14 cellular contexts compared by ENCODE assay signal in genomic region chr16:12531937-12532336, GRCh38.
DNase-seq lines count a peak whose midpoint lies in the region; FAIRE-seq and TF ChIP-seq lines count a peak whose summit lies in the region.
"Had no signal": no experiment of that assay in that cellular context is flagged by ENCODE, and none has a peak within 500 bp of the region (broad histone marks: within the 10 kb centered on the region; RNA-seq: fewer than 3 reads in every experiment).

No MANE protein-coding gene starts in this region.

- H3K4me1 ChIP-seq in adipocyte (ENCODE audit: control insufficient read depth, insufficient read depth, low read length) (peaks cover 7% of the 10 kb centered on the region), esophagus muscularis mucosa (no peaks in the 10 kb centered on the region)

- DNase-seq in AG08396 (ENCODE audit: low spot score) (peak; percentile 35), EH (ENCODE audit: low read depth) (peak; percentile 16), adipocyte (ENCODE audit: low read depth) (peak; percentile 13), kidney tubule cell (ENCODE audit: low spot score) (peak; percentile 57), NCI-H2196 treated with DMSO at 0.1 percent for 48 hours (lab: John Stamatoyannopoulos, UW; ENCODE audit: unreplicated experiment) (no peak), RCC 7860 (ENCODE audit: low spot score) (no peak), esophagus muscularis mucosa (ENCODE audit: extremely low spot score) (no peak), mucosa of gallbladder (ENCODE audit: low spot score) (no peak)
- DNase-seq: activated naive CD4-positive, alpha-beta T cell treated with anti-CD3 and anti-CD28 coated beads for 36 hours; DMS79; H7; islet precursor cell; NCI-H345; stimulated activated naive CD8-positive, alpha-beta T cell treated with anti-CD3 and anti-CD28 coated beads, Interleukin-15, Interleukin-2, amounts not matched to agents 100 U/mL and 50 U/mL, for 24 hours had no signal

- H3K4me3 ChIP-seq in adipocyte (ENCODE audit: low read length), result no peak overlapping the region
- H3K4me3 ChIP-seq in esophagus muscularis mucosa, result no peak overlapping the region

- no peak for FAIRE-seq in RCC 7860 (lab: Jason Lieb, UNC)

- no peak for TF ChIP-seq EP300 in esophagus muscularis mucosa (IDR thresholded peaks at IDR 0.05)

- H3K9me3 ChIP-seq in adipocyte (ENCODE audit: control insufficient read depth, low read length) (no peaks in the 10 kb centered on the region), esophagus muscularis mucosa (no peaks in the 10 kb centered on the region)

- 75% methylated on average over 7 of the region's 7 CpGs for whole genome bisulfite sequencing in esophagus muscularis mucosa

- intact Hi-C loops in esophagus muscularis mucosa (cut with DNase I), result no loop called here

- no peak for TF ChIP-seq CTCF in esophagus muscularis mucosa (IDR thresholded peaks at IDR 0.05)

- no peak overlapping the region for H3K9ac ChIP-seq in adipocyte (ENCODE audit: low read length)

- H3K27ac ChIP-seq in esophagus muscularis mucosa (replicated peaks in 1 of 4), result no peak overlapping the region

- no peak for TF ChIP-seq POLR2A in esophagus muscularis mucosa (IDR thresholded peaks at IDR 0.05; ENCODE audit: low read depth)

- H3K36me3 ChIP-seq in adipocyte (ENCODE audit: control insufficient read depth, insufficient read depth, low read length, severe bottlenecking) (no peaks in the 10 kb centered on the region), esophagus muscularis mucosa (no peaks in the 10 kb centered on the region)

- H3K27me3 ChIP-seq in adipocyte (replicated peaks; ENCODE audit: control insufficient read depth, insufficient read depth, low read length), result no peaks in the 10 kb centered on the region
- H3K27me3 ChIP-seq in esophagus muscularis mucosa, result no peaks in the 10 kb centered on the region

Comparison
In these comparisons a context has a peak if more than half of its experiments do, and no peak if none do; other contexts are left out.
1. DNase-seq: peak in AG08396 (single experiment), EH (single experiment), adipocyte (single experiment) and kidney tubule cell (single experiment); none in NCI-H2196 treated with DMSO at 0.1 percent for 48 hours (single experiment), RCC 7860 (single experiment), esophagus muscularis mucosa (single experiment) and mucosa of gallbladder (single experiment).